In genomic region chr7:68929712-68930395, GRCh38 we compare ENCODE assay signal across 18 cellular contexts.
DNase-seq lines count a peak whose midpoint lies in the region; ATAC-seq, FAIRE-seq and TF ChIP-seq lines count a peak whose summit lies in the region.
"Had no signal": no experiment of that assay in that cellular context is flagged by ENCODE, and none has a peak within 500 bp of the region (broad histone marks: within the 10 kb centered on the region; RNA-seq: fewer than 3 reads in every experiment).

No MANE protein-coding gene starts in this region.

- H3K27me3 ChIP-seq in GM23338 (ENCODE audit: insufficient read depth) (no peaks in the 10 kb centered on the region), trophoblast cell (ENCODE audit: insufficient read depth, low read length) (no peaks in the 10 kb centered on the region), esophagus muscularis mucosa (no peaks in the 10 kb centered on the region), HepG2 (ENCODE audit: control insufficient read depth in 1 of 2, insufficient read depth in 2 of 2, low read length in 2 of 2) (no peaks in the 10 kb centered on the region)
- H3K27me3 ChIP-seq: BLaER1 treated with 17β-estradiol and CSF1 and Interleukin-3, amounts not matched to agents 10 nM and 100 nM; tibial nerve had no signal

- H3K4me2 ChIP-seq in GM23338 = no peak overlapping the region
- no peak overlapping the region for H3K4me2 ChIP-seq in trophoblast cell (ENCODE audit: low read length)
- no peak overlapping the region for H3K4me2 ChIP-seq in HepG2 (ENCODE audit: low read depth, low read length)
- H3K4me2 ChIP-seq: BLaER1 treated with 17β-estradiol and CSF1 and Interleukin-3, amounts not matched to agents 10 nM and 100 nM had no signal

- H3K18ac ChIP-seq in trophoblast cell (ENCODE audit: low read length) = no peak overlapping the region

- H4K20me1 ChIP-seq in GM23338 (replicated peaks; ENCODE audit: insufficient read depth) (no peaks in the 10 kb centered on the region), HepG2 (ENCODE audit: insufficient read depth, low read length) (no peaks in the 10 kb centered on the region)
- H4K20me1 ChIP-seq: BLaER1 treated with 17β-estradiol and CSF1 and Interleukin-3, amounts not matched to agents 10 nM and 100 nM had no signal

- no peak overlapping the region for H3K4me3 Mint-ChIP-seq in GM23338
- no peak overlapping the region for H3K4me3 Mint-ChIP-seq in activated naive CD4-positive, alpha-beta T cell treated with anti-CD3 and anti-CD28 coated beads, Interleukin-2, amount 10 ng/mL, durations not matched to agents 7 days and 5 days
- H3K4me3 Mint-ChIP-seq: activated T-helper 17 cell treated with anti-CD3 and anti-CD28 coated beads, Interleukin-2, amount 50 U/mL, for 72 hours had no signal

- ATAC-seq in GM23338 = no peak
- no peak for ATAC-seq in HepG2
- ATAC-seq: activated T-helper 17 cell treated with anti-CD3 and anti-CD28 coated beads, Interleukin-2, amount 50 U/mL, for 72 hours had no signal

- H3K36me3 Mint-ChIP-seq in GM23338 (ENCODE audit: low read depth) = peaks cover 64% of the 10 kb centered on the region
- no peaks in the 10 kb centered on the region for H3K36me3 Mint-ChIP-seq in activated naive CD4-positive, alpha-beta T cell treated with anti-CD3 and anti-CD28 coated beads, Interleukin-2, amount 10 ng/mL, durations not matched to agents 7 days and 5 days

- no peak overlapping the region for H2AK5ac ChIP-seq in trophoblast cell (ENCODE audit: low read length)

- peaks cover 98% of the 10 kb centered on the region for H3K9me3 Mint-ChIP-seq in GM23338
- H3K9me3 Mint-ChIP-seq in activated naive CD4-positive, alpha-beta T cell treated with anti-CD3 and anti-CD28 coated beads, Interleukin-2, amount 10 ng/mL, durations not matched to agents 7 days and 5 days = peaks cover 47% of the 10 kb centered on the region

- intact Hi-C loops in esophagus muscularis mucosa (cut with DNase I) (no loop called here), HepG2 (cut with micrococcal nuclease; ENCODE audit: unreplicated experiment) (no loop called here)

- no peak for TF ChIP-seq RAD21 in HepG2 (CRISPR knock-in tag; IDR thresholded peaks at IDR 0.05)

- FAIRE-seq in HepG2 (lab: Jason Lieb, UNC) = no peak

- no peak overlapping the region for H3K4ac ChIP-seq in trophoblast cell (ENCODE audit: low read depth, low read length)

- no peak overlapping the region for H2BK12ac ChIP-seq in trophoblast cell (ENCODE audit: low read length)

- no peak overlapping the region for H3K14ac ChIP-seq in trophoblast cell (ENCODE audit: low read length)

- WGBS in trophoblast cell (ENCODE audit: extremely low coverage, insufficient coverage, insufficient read length) = no CpG with 5 or more reads among the region's 7 CpGs
- 64% methylated on average over 7 of the region's 7 CpGs for WGBS in esophagus muscularis mucosa
- WGBS in HepG2 (ENCODE audit: low lambda C conversion rate) = 17% methylated on average over 7 of the region's 7 CpGs

- peak; percentile 16 for DNase-seq in AG08396 (ENCODE audit: low spot score)
- no peak for DNase-seq in GM23338 (ENCODE audit: low spot score)
- peak; percentile 11 for DNase-seq in T1000 (lab: John Stamatoyannopoulos, UW)
- DNase-seq in glomerular visceral epithelial cell (ENCODE audit: extremely low spot score) = peak; percentile 8
- DNase-seq in trophoblast cell = no peak
- DNase-seq in esophagus muscularis mucosa (ENCODE audit: extremely low spot score) = no peak
- no peak for DNase-seq in HepG2 (ENCODE audit: low spot score)
- no peak for DNase-seq in activated naive CD4-positive, alpha-beta T cell treated with anti-CD3 and anti-CD28 coated beads, Interleukin-2, amount 10 ng/mL, durations not matched to agents 7 days and 5 days
- DNase-seq: EL; head of caudate nucleus; kidney glomerular epithelial cell; MV-4-11; NCI-H446 treated with DMSO at 0.1 percent for 48 hours; SHP77; stimulated activated CD8-positive, alpha-beta memory T cell treated with anti-CD3 and anti-CD28 coated beads, Interleukin-4, amount 100 ng/mL, for 48 hours had no signal

- no peak overlapping the region for H2BK5ac ChIP-seq in trophoblast cell (ENCODE audit: low read depth, low read length, poor library complexity)

- H3K79me1 ChIP-seq in trophoblast cell (ENCODE audit: low read length) = no peaks in the 10 kb centered on the region

- H3K9ac ChIP-seq in trophoblast cell (ENCODE audit: low read length) = no peak overlapping the region
- no peak overlapping the region for H3K9ac ChIP-seq in HepG2 (ENCODE audit: insufficient read depth, low read depth, low read length)
- H3K9ac ChIP-seq: BLaER1 treated with 17β-estradiol and CSF1 and Interleukin-3, amounts not matched to agents 10 nM and 100 nM had no signal

- POLR2A ChIA-PET in HepG2 (lab: Yijun Ruan, JAX) = no interaction called here

- H3K4me3 ChIP-seq in GM23338 (no peak overlapping the region), trophoblast cell (ENCODE audit: low read depth, low read length) (no peak overlapping the region), esophagus muscularis mucosa (no peak overlapping the region), HepG2 (replicated peaks in 1 of 3; ENCODE audit: insufficient read depth in 1 of 3, low read depth in 2 of 3, low read length in 3 of 3) (no peak overlapping the region)
- H3K4me3 ChIP-seq: BLaER1 treated with 17β-estradiol and CSF1 and Interleukin-3, amounts not matched to agents 10 nM and 100 nM; tibial nerve had no signal

- TF ChIP-seq EP300 in esophagus muscularis mucosa (IDR thresholded peaks at IDR 0.05) (no peak), HepG2 (IDR thresholded peaks at IDR 0.05; ENCODE audit: low read depth in 2 of 2, low read length in 2 of 2) (no peak), HepG2 (CRISPR knock-in tag; IDR thresholded peaks at IDR 0.05; ENCODE audit: borderline replicate concordance) (no peak)

- 0 out of 2 replicates have a peak overlapping the region, but pooled peaks have one; percentile 28 for H2AFZ ChIP-seq in GM23338
- no peak overlapping the region for H2AFZ ChIP-seq in trophoblast cell (ENCODE audit: insufficient read depth, low read length, poor library complexity)
- no peak overlapping the region for H2AFZ ChIP-seq in HepG2 (ENCODE audit: low read length)

- in situ Hi-C loops in HepG2 (cut with HindIII; ENCODE audit: extremely low pct_ligation_motif_present, low pct_unique_long_range_greater_than_20kb) = no loop called here

- no peaks in the 10 kb centered on the region for H3K4me1 ChIP-seq in GM23338 (ENCODE audit: insufficient read depth)
- no peaks in the 10 kb centered on the region for H3K4me1 ChIP-seq in trophoblast cell (ENCODE audit: control insufficient read depth in 1 of 2, insufficient read depth in 2 of 2, low read length in 2 of 2)
- H3K4me1 ChIP-seq in esophagus muscularis mucosa = no peaks in the 10 kb centered on the region
- no peaks in the 10 kb centered on the region for H3K4me1 ChIP-seq in HepG2 (ENCODE audit: insufficient read depth, low read length)
- H3K4me1 ChIP-seq: tibial nerve had no signal

- no peak overlapping the region for H3K27ac Mint-ChIP-seq in GM23338
- no peak overlapping the region for H3K27ac Mint-ChIP-seq in activated naive CD4-positive, alpha-beta T cell treated with anti-CD3 and anti-CD28 coated beads, Interleukin-2, amount 10 ng/mL, durations not matched to agents 7 days and 5 days
- H3K27ac Mint-ChIP-seq: activated T-helper 17 cell treated with anti-CD3 and anti-CD28 coated beads, Interleukin-2, amount 50 U/mL, for 72 hours had no signal

- H3K27me3 Mint-ChIP-seq in GM23338 (ENCODE audit: insufficient read depth, low read depth, poor library complexity) = peaks cover 2% of the 10 kb centered on the region
- no peaks in the 10 kb centered on the region for H3K27me3 Mint-ChIP-seq in activated naive CD4-positive, alpha-beta T cell treated with anti-CD3 and anti-CD28 coated beads, Interleukin-2, amount 10 ng/mL, durations not matched to agents 7 days and 5 days
- H3K27me3 Mint-ChIP-seq: activated T-helper 17 cell treated with anti-CD3 and anti-CD28 coated beads, Interleukin-2, amount 50 U/mL, for 72 hours had no signal

- no peak overlapping the region for H4K8ac ChIP-seq in trophoblast cell (ENCODE audit: low read depth, low read length)

- TF ChIP-seq CTCF in GM23338 (conservative IDR thresholded peaks at IDR 0.05; ENCODE audit: low read depth in 2 of 2) (no peak), esophagus muscularis mucosa (IDR thresholded peaks at IDR 0.05) (no peak), HepG2 (CRISPR knock-in tag; IDR thresholded peaks at IDR 0.05) (no peak)

- no peaks in the 10 kb centered on the region for H3F3A ChIP-seq in GM23338 (replicated peaks; ENCODE audit: low read depth)

- H3K27ac ChIP-seq in GM23338 (ENCODE audit: low read depth) = no peak overlapping the region
- H3K27ac ChIP-seq in trophoblast cell (ENCODE audit: low read depth, low read length) = no peak overlapping the region
- no peak overlapping the region for H3K27ac ChIP-seq in esophagus muscularis mucosa (replicated peaks in 1 of 4)
- H3K27ac ChIP-seq in HepG2 (ENCODE audit: extremely low read length, insufficient read depth, low read length) = no peak overlapping the region
- H3K27ac ChIP-seq: BLaER1 treated with 17β-estradiol and CSF1 and Interleukin-3, amounts not matched to agents 10 nM and 100 nM; tibial nerve had no signal

- no peaks in the 10 kb centered on the region for H3K9me3 ChIP-seq in trophoblast cell (ENCODE audit: insufficient read depth, low read depth, low read length)
- H3K9me3 ChIP-seq in esophagus muscularis mucosa = peaks cover 0 to 8% (median 0%) of the 10 kb centered on the region in 4 donors
- peaks cover 52% of the 10 kb centered on the region; the same call in 1 of the 2 replicates for H3K9me3 ChIP-seq in HepG2 (ENCODE audit: low read length)

- H3K79me2 ChIP-seq in GM23338 (replicated peaks; ENCODE audit: insufficient read depth) = no peaks in the 10 kb centered on the region
- H3K79me2 ChIP-seq in trophoblast cell (ENCODE audit: control insufficient read depth, insufficient read depth, low read length, poor library complexity) = no peaks in the 10 kb centered on the region
- no peaks in the 10 kb centered on the region for H3K79me2 ChIP-seq in HepG2 (ENCODE audit: insufficient read depth, low read length)

- BruUV-seq in HepG2 (replicated peaks; lab: Mats Ljungman, UMichigan) = no TSS peak

- H2BK120ac ChIP-seq in trophoblast cell (ENCODE audit: insufficient read depth, low read length, poor library complexity) = no peak overlapping the region

- no peaks in the 10 kb centered on the region for H3K9me2 ChIP-seq in GM23338 (ENCODE audit: insufficient read depth)

- H4K91ac ChIP-seq in trophoblast cell (ENCODE audit: low read depth, low read length) = no peak overlapping the region

- CTCF ChIA-PET in HepG2 (lab: Yijun Ruan, JAX; ENCODE audit: low intra/inter-chr PET ratio, low total read pairs) = no interaction called here
- CTCF ChIA-PET in activated naive CD4-positive, alpha-beta T cell treated with anti-CD3 and anti-CD28 coated beads, Interleukin-2, amount 10 ng/mL, durations not matched to agents 7 days and 5 days (lab: Charles Lee) = no interaction called here

- no peak overlapping the region for H3K23ac ChIP-seq in trophoblast cell (ENCODE audit: low read length)

- H3K4me1 Mint-ChIP-seq in GM23338 = no peaks in the 10 kb centered on the region
- H3K4me1 Mint-ChIP-seq in activated naive CD4-positive, alpha-beta T cell treated with anti-CD3 and anti-CD28 coated beads, Interleukin-2, amount 10 ng/mL, durations not matched to agents 7 days and 5 days = no peaks in the 10 kb centered on the region
- H3K4me1 Mint-ChIP-seq: activated T-helper 17 cell treated with anti-CD3 and anti-CD28 coated beads, Interleukin-2, amount 50 U/mL, for 72 hours had no signal

- TF ChIP-seq POLR2A in esophagus muscularis mucosa (IDR thresholded peaks at IDR 0.05; ENCODE audit: low read depth) = no peak
- no peak for TF ChIP-seq POLR2A in HepG2 (IDR thresholded peaks at IDR 0.05; ENCODE audit: insufficient read depth in 1 of 2, low read depth in 2 of 2, low read length in 2 of 2)

- H3K36me3 ChIP-seq in GM23338 (ENCODE audit: insufficient read depth) (no peaks in the 10 kb centered on the region), trophoblast cell (ENCODE audit: control insufficient read depth in 1 of 2, insufficient read depth in 2 of 2, low read length in 2 of 2) (no peaks in the 10 kb centered on the region), esophagus muscularis mucosa (no peaks in the 10 kb centered on the region), HepG2 (replicated peaks in 1 of 2; ENCODE audit: control insufficient read depth in 1 of 2, insufficient read depth in 2 of 2, low read length in 2 of 2) (no peaks in the 10 kb centered on the region)
- H3K36me3 ChIP-seq: BLaER1 treated with 17β-estradiol and CSF1 and Interleukin-3, amounts not matched to agents 10 nM and 100 nM; tibial nerve had no signal

- no peak overlapping the region for H4K12ac ChIP-seq in trophoblast cell (ENCODE audit: low read depth, low read length)

Comparison
In these comparisons a context has a peak if more than half of its experiments do, and no peak if none do; other contexts are left out.
1. DNase-seq: peak in AG08396 (single experiment), T1000 (single experiment) and glomerular visceral epithelial cell (single experiment); none in GM23338 (single experiment), trophoblast cell (0 of 2), esophagus muscularis mucosa (single experiment), HepG2 (single experiment) and activated naive CD4-positive, alpha-beta T cell treated with anti-CD3 and anti-CD28 coated beads, Interleukin-2, amount 10 ng/mL, durations not matched to agents 7 days and 5 days (single experiment).